Comparison of ENCODE assay signal across 8 cellular contexts in the genomic region with DNA sequence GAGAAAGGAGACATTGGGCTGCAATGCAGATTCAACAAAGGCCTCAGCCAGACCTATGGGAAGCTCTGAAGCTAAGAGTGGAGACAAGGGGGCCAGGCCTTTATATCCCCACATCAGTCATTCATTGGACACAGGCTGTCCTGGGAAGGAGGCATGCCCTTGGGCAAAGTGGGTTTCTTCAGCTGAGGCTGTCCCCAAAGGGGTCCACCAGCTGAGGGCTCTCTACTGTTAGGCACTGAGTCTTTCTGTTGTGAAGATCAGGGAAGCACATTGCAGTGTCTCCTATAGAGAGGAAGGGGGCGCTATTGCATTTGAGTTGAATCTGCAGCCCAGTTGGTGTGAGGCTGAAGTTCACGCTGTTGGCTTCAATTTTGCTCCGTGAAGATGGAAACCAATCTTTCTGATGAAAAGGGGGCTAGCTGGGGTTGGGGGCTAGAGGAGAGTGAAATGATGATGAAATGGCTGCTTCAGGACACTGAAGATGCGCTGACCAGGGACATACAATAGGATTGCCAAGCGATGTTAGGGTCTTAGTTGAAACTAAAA.
DNase-seq lines count a peak whose midpoint lies in the region; FAIRE-seq and TF ChIP-seq lines count a peak whose summit lies in the region.

No MANE protein-coding gene starts in this region.

- H3K27ac ChIP-seq in brain microvascular endothelial cell: no peak overlapping the region

- FAIRE-seq in islet of Langerhans (lab: Jason Lieb, UNC): peak; percentile 56

- TF ChIP-seq CTCF in HFF-Myc (IDR thresholded peaks at IDR 0.05; ENCODE audit: low read depth, low read length, missing control alignments): peak; percentile 79
- peak; percentile 84 for TF ChIP-seq CTCF in brain microvascular endothelial cell (IDR thresholded peaks at IDR 0.05; ENCODE audit: low read depth, low read length, missing control alignments)

- H3K27me3 ChIP-seq in brain microvascular endothelial cell (replicated peaks): no peaks in the 10 kb centered on the region

- H3K4me3 ChIP-seq in HFF-Myc (replicated peaks; ENCODE audit: low read depth, low read length) (no peak overlapping the region), brain microvascular endothelial cell (ENCODE audit: low read depth, low read length) (no peak overlapping the region)

- peak; percentile 64 for DNase-seq in activated effector memory CD4-positive, alpha-beta T cell treated with anti-CD3 and anti-CD28 coated beads, Interleukin-2, amount 50 U/mL, for 16 hours
- no peak for DNase-seq in activated effector memory CD4-positive, alpha-beta T cell treated with Interleukin-2 at 50 U/mL for 16 hours
- DNase-seq in HFF-Myc (ENCODE audit: extremely low read depth, low read depth) (peak; percentile 32), NCI-H128 (lab: John Stamatoyannopoulos, UW; ENCODE audit: unreplicated experiment) (peak; percentile 17), SW480 (ENCODE audit: low spot score) (peak; percentile 63), brain microvascular endothelial cell (peak; percentile 26)
- peak; percentile 11 for DNase-seq in stimulated activated CD8-positive, alpha-beta memory T cell treated with anti-CD3 and anti-CD28 coated beads, Interleukin-12 subunit alpha, Interleukin-12 subunit beta, amount 100 ng/mL, for 1 hour (ENCODE audit: low read depth)

- in situ Hi-C loops in brain microvascular endothelial cell (cut with HindIII; ENCODE audit: low pct_ligation_motif_present, low sequenced_read_pairs): no loop called here

- H3K36me3 ChIP-seq in brain microvascular endothelial cell (replicated peaks): no peaks in the 10 kb centered on the region
